In genomic region chr7:39811161-39811614, GRCh38 we compare ENCODE assay signal across 11 cellular contexts.
DNase-seq lines count a peak whose midpoint lies in the region; ATAC-seq and TF ChIP-seq lines count a peak whose summit lies in the region.
"Had no signal": no experiment of that assay in that cellular context is flagged by ENCODE, and none has a peak within 500 bp of the region (broad histone marks: within the 10 kb centered on the region; RNA-seq: fewer than 3 reads in every experiment).

No MANE protein-coding gene starts in this region.

- WGBS in tibial nerve, 2 donors: 29 to 38% methylated on average over 1 of the region's 1 CpG
- 41% methylated on average over 1 of the region's 1 CpG for WGBS in prostate gland

- peak; percentile 95 for ATAC-seq in SK-N-SH treated with all-trans-retinoic acid at 6 μM for 48 hours
- no peak for ATAC-seq in HG03520 (IDR thresholded peaks at IDR 0.05; ENCODE audit: unreplicated experiment)
- ATAC-seq: gastroesophageal sphincter; naive thymus-derived CD4-positive, alpha-beta T cell had no signal

- TF ChIP-seq CTCF in tibial nerve (IDR thresholded peaks at IDR 0.05): no peak
- TF ChIP-seq CTCF in prostate gland (IDR thresholded peaks at IDR 0.05): no peak

- no peaks in the 10 kb centered on the region for H3K4me1 ChIP-seq in tibial nerve
- no peaks in the 10 kb centered on the region for H3K4me1 ChIP-seq in prostate gland (replicated peaks)
- H3K4me1 ChIP-seq in effector memory CD4-positive, alpha-beta T cell (ENCODE audit: control insufficient read depth, insufficient read depth, low read length, poor library complexity, severe bottlenecking): no peaks in the 10 kb centered on the region

- H3K4me3 ChIP-seq in tibial nerve: no peak overlapping the region
- H3K4me3 ChIP-seq in prostate gland: no peak overlapping the region
- no peak overlapping the region for H3K4me3 ChIP-seq in effector memory CD4-positive, alpha-beta T cell (ENCODE audit: insufficient read depth, low read depth, low read length, poor library complexity, severe bottlenecking)
- H3K4me3 ChIP-seq: gastroesophageal sphincter had no signal

- H3K27me3 ChIP-seq in tibial nerve (peaks cover 0 to 6% of the 10 kb centered on the region in 2 donors), prostate gland (replicated peaks; ENCODE audit: insufficient read depth) (no peaks in the 10 kb centered on the region)
- no peaks in the 10 kb centered on the region for H3K27me3 ChIP-seq in effector memory CD4-positive, alpha-beta T cell (replicated peaks; ENCODE audit: control insufficient read depth, insufficient read depth, low read length, poor library complexity, severe bottlenecking)

- no peak for TF ChIP-seq EP300 in tibial nerve (IDR thresholded peaks at IDR 0.05)

- H3K9me3 ChIP-seq in tibial nerve: no peaks in the 10 kb centered on the region
- H3K9me3 ChIP-seq in prostate gland: no peaks in the 10 kb centered on the region
- H3K9me3 ChIP-seq in effector memory CD4-positive, alpha-beta T cell (ENCODE audit: control insufficient read depth, low read length): no peaks in the 10 kb centered on the region
- H3K9me3 ChIP-seq: gastroesophageal sphincter had no signal

- intact Hi-C loops in prostate gland (cut with DNase I): no loop called here

- H3K36me3 ChIP-seq in tibial nerve (no peaks in the 10 kb centered on the region), prostate gland (no peaks in the 10 kb centered on the region)
- H3K36me3 ChIP-seq in effector memory CD4-positive, alpha-beta T cell (ENCODE audit: control insufficient read depth, insufficient read depth, low read length): no peaks in the 10 kb centered on the region
- H3K36me3 ChIP-seq: gastroesophageal sphincter had no signal

- H3K27ac ChIP-seq in tibial nerve (no peak overlapping the region), prostate gland (no peak overlapping the region)
- no peak overlapping the region for H3K27ac ChIP-seq in effector memory CD4-positive, alpha-beta T cell (ENCODE audit: insufficient read depth, low read length, poor library complexity, severe bottlenecking)
- H3K27ac ChIP-seq: gastroesophageal sphincter had no signal

- DNase-seq in DMS153 treated with DMSO at 0.1 percent for 48 hours (lab: John Stamatoyannopoulos, UW; ENCODE audit: unreplicated experiment) (peak; percentile 78), NCI-H1105 treated with DMSO at 0.1 percent for 48 hours (lab: John Stamatoyannopoulos, UW) (peak; percentile 71), hepatic stellate cell (ENCODE audit: low spot score) (peak; percentile 27), tibial nerve (ENCODE audit: low spot score in 2 of 2) (no peak), prostate gland (ENCODE audit: low spot score) (no peak)
- DNase-seq in effector memory CD4-positive, alpha-beta T cell: no peak
- DNase-seq: GF-D8; naive thymus-derived CD4-positive, alpha-beta T cell had no signal

- TF ChIP-seq POLR2A in tibial nerve (IDR thresholded peaks at IDR 0.05) (no peak), prostate gland (IDR thresholded peaks at IDR 0.05) (no peak)

TF ChIP-seq in SK-N-SH treated with all-trans-retinoic acid at 6 μM for 48 hours, 23 proteins besides CTCF, POLR2A, EP300 and RAD21:
- TF ChIP-seq, protein P1, sequence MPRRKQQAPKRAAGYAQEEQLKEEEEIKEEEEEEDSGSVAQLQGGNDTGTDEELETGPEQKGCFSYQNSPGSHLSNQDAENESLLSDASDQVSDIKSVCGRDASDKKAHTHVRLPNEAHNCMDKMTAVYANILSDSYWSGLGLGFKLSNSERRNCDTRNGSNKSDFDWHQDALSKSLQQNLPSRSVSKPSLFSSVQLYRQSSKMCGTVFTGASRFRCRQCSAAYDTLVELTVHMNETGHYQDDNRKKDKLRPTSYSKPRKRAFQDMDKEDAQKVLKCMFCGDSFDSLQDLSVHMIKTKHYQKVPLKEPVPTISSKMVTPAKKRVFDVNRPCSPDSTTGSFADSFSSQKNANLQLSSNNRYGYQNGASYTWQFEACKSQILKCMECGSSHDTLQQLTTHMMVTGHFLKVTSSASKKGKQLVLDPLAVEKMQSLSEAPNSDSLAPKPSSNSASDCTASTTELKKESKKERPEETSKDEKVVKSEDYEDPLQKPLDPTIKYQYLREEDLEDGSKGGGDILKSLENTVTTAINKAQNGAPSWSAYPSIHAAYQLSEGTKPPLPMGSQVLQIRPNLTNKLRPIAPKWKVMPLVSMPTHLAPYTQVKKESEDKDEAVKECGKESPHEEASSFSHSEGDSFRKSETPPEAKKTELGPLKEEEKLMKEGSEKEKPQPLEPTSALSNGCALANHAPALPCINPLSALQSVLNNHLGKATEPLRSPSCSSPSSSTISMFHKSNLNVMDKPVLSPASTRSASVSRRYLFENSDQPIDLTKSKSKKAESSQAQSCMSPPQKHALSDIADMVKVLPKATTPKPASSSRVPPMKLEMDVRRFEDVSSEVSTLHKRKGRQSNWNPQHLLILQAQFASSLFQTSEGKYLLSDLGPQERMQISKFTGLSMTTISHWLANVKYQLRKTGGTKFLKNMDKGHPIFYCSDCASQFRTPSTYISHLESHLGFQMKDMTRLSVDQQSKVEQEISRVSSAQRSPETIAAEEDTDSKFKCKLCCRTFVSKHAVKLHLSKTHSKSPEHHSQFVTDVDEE (CRISPR knock-in tag; IDR thresholded peaks at IDR 0.05): peak; percentile 67; the same call in 1 of the 2 replicates
- TF ChIP-seq ZFP30 (CRISPR knock-in tag; IDR thresholded peaks at IDR 0.05) (no peak), ISL1 (CRISPR knock-in tag; IDR thresholded peaks at IDR 0.05) (0 out of 2 replicates have a peak, but pooled peaks have one; percentile 28), TCF4 (CRISPR knock-in tag; IDR thresholded peaks at IDR 0.05; ENCODE audit: borderline replicate concordance) (0 out of 2 replicates have a peak, but pooled peaks have one; percentile 10), ARNTL (CRISPR knock-in tag; IDR thresholded peaks at IDR 0.05; ENCODE audit: borderline replicate concordance, low read depth) (no peak), CSDC2 (CRISPR knock-in tag; IDR thresholded peaks at IDR 0.05) (no peak), ZFP3 (CRISPR knock-in tag; IDR thresholded peaks at IDR 0.05) (peak; percentile 57; the same call in 1 of the 2 replicates), TOX (CRISPR knock-in tag; IDR thresholded peaks at IDR 0.05; ENCODE audit: borderline replicate concordance) (no peak)

Comparison
In these comparisons a context has a peak if more than half of its experiments do, and no peak if none do; other contexts are left out.
1. DNase-seq: peak in DMS153 treated with DMSO at 0.1 percent for 48 hours (single experiment), NCI-H1105 treated with DMSO at 0.1 percent for 48 hours (single experiment) and hepatic stellate cell (single experiment); none in tibial nerve (0 of 2), prostate gland (single experiment) and effector memory CD4-positive, alpha-beta T cell (0 of 3).